8 cellular contexts compared by ENCODE assay signal in the genomic region with DNA sequence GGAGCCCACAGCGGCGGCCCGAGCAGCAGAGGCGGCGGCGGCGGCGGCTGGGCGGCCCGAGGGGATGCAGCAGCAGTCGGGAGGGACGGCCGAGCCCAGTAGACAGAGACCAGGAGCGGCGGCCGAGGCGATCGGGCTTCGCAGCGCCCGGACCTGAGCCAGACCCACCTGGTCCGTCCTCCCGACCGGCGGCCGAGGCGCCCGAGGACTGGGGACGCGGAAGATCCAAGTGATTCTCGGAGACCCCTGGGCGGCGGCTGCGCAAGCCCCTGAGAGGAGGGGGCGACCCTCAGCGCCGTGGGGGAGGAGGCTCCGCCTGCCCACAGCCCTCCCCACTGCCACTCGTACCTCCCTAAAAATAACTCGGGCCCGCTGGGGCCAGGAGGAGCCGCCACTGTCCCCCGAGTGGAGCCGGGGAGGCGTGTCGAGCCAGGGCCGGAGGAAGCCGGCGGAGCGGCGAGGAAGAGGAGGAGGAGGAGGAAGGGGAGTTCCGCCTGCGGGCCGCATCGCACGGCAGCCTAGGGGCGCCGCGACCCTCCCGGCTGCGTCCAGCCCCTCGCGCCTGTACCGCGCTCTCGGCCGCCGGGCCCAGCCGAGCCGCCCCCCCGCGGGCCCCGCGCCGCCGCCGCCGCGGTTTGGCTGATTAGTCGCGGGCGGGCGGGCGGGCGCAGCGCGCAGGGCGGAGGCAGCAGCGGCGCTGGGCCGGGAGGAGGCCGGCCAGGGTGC. TPM values are rescaled to one million over a fixed set of nuclear protein-coding genes. Genes with fewer than 3 reads are reported as not detected.
A peak's percentile ranks its signal among the peaks of the same experiment; 100 is the strongest.
DNase-seq lines count a peak whose midpoint lies in the region; ATAC-seq and TF ChIP-seq lines count a peak whose summit lies in the region.

No MANE protein-coding gene starts in this region.

- H3K4me3 Mint-ChIP-seq in nephron progenitor cell: peak overlapping the region; percentile 100

- no peaks in the 10 kb centered on the region for H3K9me3 Mint-ChIP-seq in nephron progenitor cell

- peak overlapping the region; percentile 31 for H3K27ac ChIP-seq in OCI-LY3 (ENCODE audit: low read length)
- H3K27ac ChIP-seq in upper lobe of right lung: peak overlapping the region; percentile 94

- H3K4me3 ChIP-seq in OCI-LY3 (ENCODE audit: low read length): peak overlapping the region; percentile 93
- H3K4me3 ChIP-seq in fibroblast of pulmonary artery (replicated peaks; ENCODE audit: low read depth, low read length): peak overlapping the region; percentile 67
- H3K4me3 ChIP-seq in upper lobe of right lung: peak overlapping the region; percentile 71

- intact Hi-C loops in upper lobe of right lung (cut with DNase I): no loop called here

- H4K20me1 ChIP-seq in OCI-LY3 (ENCODE audit: insufficient read depth, low read length): peaks cover 35% of the 10 kb centered on the region

- peaks cover 26% of the 10 kb centered on the region for H3K27me3 Mint-ChIP-seq in nephron progenitor cell (ENCODE audit: low read depth, poor library complexity)

- peak overlapping the region; percentile 86 for H2AFZ ChIP-seq in OCI-LY3 (ENCODE audit: low read depth, low read length)

- 0 out of 2 replicates have a peak, but pooled peaks cover 10% of the 10 kb centered on the region for H3K79me2 ChIP-seq in OCI-LY3 (ENCODE audit: low read length)

- no peaks in the 10 kb centered on the region for H3K36me3 Mint-ChIP-seq in nephron progenitor cell (ENCODE audit: low read depth)

- ATAC-seq in HG02938 (IDR thresholded peaks at IDR 0.05; ENCODE audit: unreplicated experiment) (peak; percentile 27), upper lobe of right lung (peak; percentile 55)

- H3K4me1 Mint-ChIP-seq in nephron progenitor cell: peaks cover 44% of the 10 kb centered on the region

- TF ChIP-seq CTCF in OCI-LY3 (IDR thresholded peaks at IDR 0.05; ENCODE audit: low read depth, low read length): no peak
- TF ChIP-seq CTCF in fibroblast of pulmonary artery (IDR thresholded peaks at IDR 0.05; ENCODE audit: low read length, missing control alignments): no peak
- no peak for TF ChIP-seq CTCF in nephron progenitor cell (IDR thresholded peaks at IDR 0.05)
- TF ChIP-seq CTCF in upper lobe of right lung (IDR thresholded peaks at IDR 0.05): no peak

- H3K4me1 ChIP-seq in OCI-LY3 (ENCODE audit: low read length) (peaks cover 48% of the 10 kb centered on the region), upper lobe of right lung (peaks cover 23% of the 10 kb centered on the region)

- H3K9me3 ChIP-seq in OCI-LY3 (ENCODE audit: insufficient read depth, low read length) (no peaks in the 10 kb centered on the region), upper lobe of right lung (no peaks in the 10 kb centered on the region)

- H3K27me3 ChIP-seq in OCI-LY3 (ENCODE audit: low read depth, low read length) (peaks cover 39% of the 10 kb centered on the region), upper lobe of right lung (no peaks in the 10 kb centered on the region)

- peak; percentile 10 to 20 for DNase-seq in NCI-H524 (lab: John Stamatoyannopoulos, UW)
- no peak for DNase-seq in NCI-H524 treated with DMSO at 0.1 percent for 48 hours (lab: John Stamatoyannopoulos, UW)
- peak; percentile 18 for DNase-seq in activated effector memory CD4-positive, alpha-beta T cell treated with Interleukin-2 at 50 U/mL for 16 hours
- peak; percentile 35 for DNase-seq in fibroblast of pulmonary artery (ENCODE audit: low read depth)
- DNase-seq in nephron progenitor cell: peak; percentile 69
- peak; percentile 81 for DNase-seq in upper lobe of right lung

- H3K4me2 ChIP-seq in OCI-LY3 (ENCODE audit: low read length): peak overlapping the region; percentile 87

- no peak overlapping the region for H3K27ac Mint-ChIP-seq in nephron progenitor cell

- H3K36me3 ChIP-seq in OCI-LY3 (replicated peaks; ENCODE audit: low read depth, low read length) (no peaks in the 10 kb centered on the region), upper lobe of right lung (no peaks in the 10 kb centered on the region)

- peak overlapping the region; percentile 90 for H3K9ac ChIP-seq in OCI-LY3 (ENCODE audit: low read length)

RNA-seq across cellular contexts. Expression of a gene that starts 0.7 kb away (rescaled TPM):
- 61.3 TPM for total RNA-seq in upper lobe of right lung
